In genomic region chr20:2801459-2801728, GRCh38 we compare ENCODE assay signal across 1 cellular context.
TF ChIP-seq lines count a peak whose summit lies in the region.

No MANE protein-coding gene starts in this region.

TF ChIP-seq in endothelial cell of umbilical vein, 7 proteins besides CTCF, POLR2A, EP300 and RAD21:
- no peak for TF ChIP-seq GATA2 (IDR thresholded peaks at IDR 0.05; ENCODE audit: insufficient read depth, insufficient read length, low read depth, low read length)
- TF ChIP-seq EZH2 (IDR thresholded peaks at IDR 0.05; ENCODE audit: borderline replicate concordance, low read depth, low read length, severe bottlenecking), result no peak
- no peak for TF ChIP-seq FOS (IDR thresholded peaks at IDR 0.05; ENCODE audit: borderline replicate concordance, insufficient read depth, low read length)
- no peak for TF ChIP-seq JUN (IDR thresholded peaks at IDR 0.05; ENCODE audit: borderline replicate concordance, insufficient read depth, insufficient read length, low read depth)
- TF ChIP-seq POLR2AphosphoS5 (IDR thresholded peaks at IDR 0.05; ENCODE audit: insufficient read depth, low read depth, low read length), result no peak
- no peak for TF ChIP-seq MAX (IDR thresholded peaks at IDR 0.05; ENCODE audit: insufficient read depth, insufficient read length)
- TF ChIP-seq MYC (IDR thresholded peaks at IDR 0.05; ENCODE audit: low read depth, low read length), result no peak
